Comparison of ENCODE assay signal across 28 cellular contexts in genomic region chr2:100234141-100234540, GRCh38.
DNase-seq lines count a peak whose midpoint lies in the region; ATAC-seq, FAIRE-seq and TF ChIP-seq lines count a peak whose summit lies in the region.
"Had no signal": no experiment of that assay in that cellular context is flagged by ENCODE, and none has a peak within 500 bp of the region (broad histone marks: within the 10 kb centered on the region; RNA-seq: fewer than 3 reads in every experiment).

No MANE protein-coding gene starts in this region.

- peak overlapping the region in 2 of 3 donors; percentile 2 to 85 for H3K27ac Mint-ChIP-seq in CD4-positive, CD25-positive, alpha-beta regulatory T cell
- H3K27ac Mint-ChIP-seq in nephron progenitor cell (no peak overlapping the region), immature natural killer cell (no peak overlapping the region)
- H3K27ac Mint-ChIP-seq: H9 had no signal

- 0 out of 2 replicates have a peak overlapping the region, but pooled peaks have one; percentile 16 for H2AFZ ChIP-seq in Loucy (ENCODE audit: low read length)

- H3F3A ChIP-seq in Loucy (ENCODE audit: low read depth): peaks cover 18% of the 10 kb centered on the region; the same call in 1 of the 2 replicates

- TF ChIP-seq CTCF in Loucy (conservative IDR thresholded peaks at IDR 0.05; ENCODE audit: low read length) (no peak), cardiac fibroblast (IDR thresholded peaks at IDR 0.05; ENCODE audit: low read depth, low read length) (no peak), retinal pigment epithelial cell (conservative IDR thresholded peaks at IDR 0.05; ENCODE audit: low read depth, low read length) (no peak), nephron progenitor cell (IDR thresholded peaks at IDR 0.05) (no peak), pancreas (IDR thresholded peaks at IDR 0.05) (no peak)

- intact Hi-C loops in pancreas (cut with DNase I): no loop called here

- no peaks in the 10 kb centered on the region for H3K9me3 ChIP-seq in CD4-positive, CD25-positive, alpha-beta regulatory T cell (ENCODE audit: control insufficient read depth in 2 of 2, low read length in 2 of 2)
- H3K9me3 ChIP-seq in Loucy (ENCODE audit: insufficient read depth, low read depth, low read length): no peaks in the 10 kb centered on the region
- no peaks in the 10 kb centered on the region for H3K9me3 ChIP-seq in pancreas
- H3K9me3 ChIP-seq: body of pancreas, heart right ventricle, thyroid gland had no signal

- no peak overlapping the region for H3K4me3 ChIP-seq in CD4-positive, CD25-positive, alpha-beta regulatory T cell (ENCODE audit: low read depth, low read length)
- no peak overlapping the region for H3K4me3 ChIP-seq in Loucy (ENCODE audit: low read length, poor library complexity, severe bottlenecking)
- H3K4me3 ChIP-seq in cardiac fibroblast (replicated peaks in 1 of 2; ENCODE audit: low read depth in 2 of 2, low read length in 2 of 2): no peak overlapping the region
- H3K4me3 ChIP-seq in retinal pigment epithelial cell (ENCODE audit: low read length): no peak overlapping the region
- no peak overlapping the region for H3K4me3 ChIP-seq in pancreas
- H3K4me3 ChIP-seq: body of pancreas, heart right ventricle, thyroid gland had no signal

- DNase-seq in CD4-positive, CD25-positive, alpha-beta regulatory T cell: no peak
- peak; percentile 10 to 14 for DNase-seq in cardiac fibroblast (ENCODE audit: low read depth in 2 of 2)
- DNase-seq in retinal pigment epithelial cell (ENCODE audit: low read depth): peak; percentile 90
- no peak for DNase-seq in nephron progenitor cell
- no peak for DNase-seq in pancreas
- DNase-seq in immature natural killer cell: no peak
- DNase-seq in GF-D8 (lab: John Stamatoyannopoulos, UW): no peak
- DNase-seq: activated CD4-positive, alpha-beta T cell treated with anti-CD3 and anti-CD28 coated beads, Interleukin-2, amount 50 U/mL, for 1 hour; body of pancreas; DMS79; effector CD4-positive, alpha-beta T cell; foreskin fibroblast; H9; heart right ventricle; left colon; naive thymus-derived CD4-positive, alpha-beta T cell; NCI-H2081; NCI-H345; NCI-H748 treated with DMSO at 0.1 percent for 48 hours; OCI-M1; retina; stimulated activated CD4-positive, alpha-beta T cell treated with anti-CD3 and anti-CD28 coated beads, Interleukin-4, amount 100 ng/mL, for 1 hour; stimulated activated naive CD8-positive, alpha-beta T cell treated with anti-CD3 and anti-CD28 coated beads, Interleukin-15, Interleukin-2, amounts not matched to agents 100 U/mL and 50 U/mL, for 24 hours; T-helper 9 cell; thyroid gland had no signal

- peak overlapping the region; percentile 59 for H3K9ac ChIP-seq in Loucy (ENCODE audit: low read depth, low read length, poor library complexity, severe bottlenecking)

- H3K9me3 Mint-ChIP-seq in CD4-positive, CD25-positive, alpha-beta regulatory T cell: peaks cover 0 to 3% (median 0%) of the 10 kb centered on the region in 7 donors
- no peaks in the 10 kb centered on the region for H3K9me3 Mint-ChIP-seq in nephron progenitor cell
- H3K9me3 Mint-ChIP-seq in immature natural killer cell: peaks cover 0 to 1% (median 0%) of the 10 kb centered on the region in 6 donors
- H3K9me3 Mint-ChIP-seq: H9 had no signal

- H3K79me2 ChIP-seq in Loucy (ENCODE audit: insufficient read depth, low read length): no peaks in the 10 kb centered on the region

- peak overlapping the region; percentile 74 for H3K4me2 ChIP-seq in Loucy (ENCODE audit: low read depth, low read length, poor library complexity, severe bottlenecking)

- FAIRE-seq in pancreas (lab: Jason Lieb, UNC): no peak

- no peaks in the 10 kb centered on the region for H3K9me2 ChIP-seq in Loucy (replicated peaks; ENCODE audit: low read depth, low read length)

- H3K27me3 ChIP-seq in CD4-positive, CD25-positive, alpha-beta regulatory T cell (ENCODE audit: control insufficient read depth, insufficient read depth, low read length): no peaks in the 10 kb centered on the region
- H3K27me3 ChIP-seq in Loucy (ENCODE audit: insufficient read depth, low read length, poor library complexity, severe bottlenecking) (no peaks in the 10 kb centered on the region), pancreas (no peaks in the 10 kb centered on the region)
- H3K27me3 ChIP-seq: body of pancreas, heart right ventricle, thyroid gland had no signal

- peaks cover 11% of the 10 kb centered on the region for H3K4me1 ChIP-seq in CD4-positive, CD25-positive, alpha-beta regulatory T cell (ENCODE audit: control insufficient read depth, insufficient read depth, low read length, poor library complexity, severe bottlenecking)
- H3K4me1 ChIP-seq in Loucy (ENCODE audit: insufficient read depth, low read length, poor library complexity, severe bottlenecking) (peaks cover 55% of the 10 kb centered on the region), pancreas (no peaks in the 10 kb centered on the region)
- H3K4me1 ChIP-seq: body of pancreas, heart right ventricle, thyroid gland had no signal

- no peak overlapping the region for H3K27ac ChIP-seq in CD4-positive, CD25-positive, alpha-beta regulatory T cell (ENCODE audit: insufficient read depth, low read length, poor library complexity, severe bottlenecking)
- H3K27ac ChIP-seq in pancreas: no peak overlapping the region
- H3K27ac ChIP-seq: body of pancreas, epithelial cell of prostate, heart right ventricle, thyroid gland had no signal

- peaks cover 2% of the 10 kb centered on the region for H3K27me3 Mint-ChIP-seq in CD4-positive, CD25-positive, alpha-beta regulatory T cell
- H3K27me3 Mint-ChIP-seq in nephron progenitor cell (ENCODE audit: low read depth, poor library complexity): no peaks in the 10 kb centered on the region
- peaks cover 0 to 4% (median 2%) of the 10 kb centered on the region in 3 donors for H3K27me3 Mint-ChIP-seq in immature natural killer cell (ENCODE audit: low read depth in 3 of 3)
- H3K27me3 Mint-ChIP-seq: activated naive CD8-positive, alpha-beta T cell had no signal

- no peak overlapping the region for H3K4me3 Mint-ChIP-seq in CD4-positive, CD25-positive, alpha-beta regulatory T cell
- no peak overlapping the region for H3K4me3 Mint-ChIP-seq in nephron progenitor cell
- no peak overlapping the region for H3K4me3 Mint-ChIP-seq in immature natural killer cell
- H3K4me3 Mint-ChIP-seq: H9 had no signal

- H3K36me3 Mint-ChIP-seq in CD4-positive, CD25-positive, alpha-beta regulatory T cell: no peaks in the 10 kb centered on the region
- no peaks in the 10 kb centered on the region for H3K36me3 Mint-ChIP-seq in nephron progenitor cell (ENCODE audit: low read depth)
- no peaks in the 10 kb centered on the region for H3K36me3 Mint-ChIP-seq in immature natural killer cell
- H3K36me3 Mint-ChIP-seq: activated naive CD8-positive, alpha-beta T cell; naive thymus-derived CD4-positive, alpha-beta T cell had no signal

- H3K4me1 Mint-ChIP-seq in CD4-positive, CD25-positive, alpha-beta regulatory T cell: peaks cover 0 to 17% (median 13%) of the 10 kb centered on the region in 4 donors
- H3K4me1 Mint-ChIP-seq in nephron progenitor cell: peaks cover 45% of the 10 kb centered on the region
- H3K4me1 Mint-ChIP-seq in immature natural killer cell: peaks cover 13 to 24% of the 10 kb centered on the region in 2 donors

- no peak for ATAC-seq in CD4-positive, CD25-positive, alpha-beta regulatory T cell (ENCODE audit: low read depth in 2 of 2)
- no peak for ATAC-seq in pancreas
- ATAC-seq: body of pancreas, heart right ventricle, left colon had no signal

- 79 to 87% methylated on average over 4 of the region's 4 CpGs for WGBS in pancreas, 2 donors

- no peaks in the 10 kb centered on the region for H4K20me1 ChIP-seq in Loucy (ENCODE audit: insufficient read depth, low read length, poor library complexity, severe bottlenecking)

- H3K36me3 ChIP-seq in CD4-positive, CD25-positive, alpha-beta regulatory T cell (ENCODE audit: control insufficient read depth, insufficient read depth, low read length): no peaks in the 10 kb centered on the region
- H3K36me3 ChIP-seq in Loucy (ENCODE audit: insufficient read depth, low read length) (no peaks in the 10 kb centered on the region), pancreas (no peaks in the 10 kb centered on the region)
- H3K36me3 ChIP-seq: heart right ventricle, thyroid gland had no signal

Comparison
In these comparisons a context has a peak if more than half of its experiments do, and no peak if none do; other contexts are left out.
1. DNase-seq: peak in cardiac fibroblast (2 of 2) and retinal pigment epithelial cell (single experiment); none in CD4-positive, CD25-positive, alpha-beta regulatory T cell (0 of 3), nephron progenitor cell (single experiment), pancreas (0 of 6), immature natural killer cell (0 of 3) and GF-D8 (single experiment).
2. H3K27ac Mint-ChIP-seq: peak in CD4-positive, CD25-positive, alpha-beta regulatory T cell (2 of 3); none in nephron progenitor cell (single experiment) and immature natural killer cell (0 of 6).